ENCODE assay signal across 2 cellular contexts in genomic region chr2:31067259-31067658, GRCh38.
TF ChIP-seq lines count a peak whose summit lies in the region.

No MANE protein-coding gene starts in this region.

TF ChIP-seq in GM23338, 12 proteins besides CTCF, POLR2A, EP300 and RAD21:
- TF ChIP-seq REST (IDR thresholded peaks at IDR 0.05; ENCODE audit: unreplicated experiment) (no peak), ZNF114 (CRISPR knock-in tag; IDR thresholded peaks at IDR 0.05) (no peak), POLR2AphosphoS5 (IDR thresholded peaks at IDR 0.05; ENCODE audit: low read depth) (no peak), ETS1 (IDR thresholded peaks at IDR 0.05) (no peak), JUNB (IDR thresholded peaks at IDR 0.05; ENCODE audit: unreplicated experiment) (no peak)
TF ChIP-seq in GM23338: peak in this region for 0.

TF ChIP-seq in WTC11, 78 proteins besides CTCF, POLR2A, EP300 and RAD21 (continued from another document):
- TF ChIP-seq ZNF532 (CRISPR knock-in tag; IDR thresholded peaks at IDR 0.05; ENCODE audit: borderline replicate concordance) = no peak
- no peak for TF ChIP-seq GRHL2 (CRISPR knock-in tag; IDR thresholded peaks at IDR 0.05; ENCODE audit: insufficient replicate concordance, severe bottlenecking)
- TF ChIP-seq IRF1 (CRISPR knock-in tag; IDR thresholded peaks at IDR 0.05) = no peak
- no peak for TF ChIP-seq HMGXB4 (CRISPR knock-in tag; IDR thresholded peaks at IDR 0.05)
- TF ChIP-seq CBFB (CRISPR knock-in tag; IDR thresholded peaks at IDR 0.05; ENCODE audit: low read depth) = no peak
- TF ChIP-seq ZBTB43 (CRISPR knock-in tag; IDR thresholded peaks at IDR 0.05) = no peak
- no peak for TF ChIP-seq FOXP4 (CRISPR knock-in tag; IDR thresholded peaks at IDR 0.05)
- TF ChIP-seq TCF7 (CRISPR knock-in tag; IDR thresholded peaks at IDR 0.05; ENCODE audit: low read depth) = no peak
- no peak for TF ChIP-seq SMAD4 (CRISPR knock-in tag; IDR thresholded peaks at IDR 0.05)
- TF ChIP-seq ZNF219 (CRISPR knock-in tag; IDR thresholded peaks at IDR 0.05; ENCODE audit: borderline replicate concordance) = no peak
- no peak for TF ChIP-seq CDX4 (CRISPR knock-in tag; IDR thresholded peaks at IDR 0.05; ENCODE audit: borderline replicate concordance)
